Comparison of ENCODE assay signal across 1 cellular context in the genomic region with DNA sequence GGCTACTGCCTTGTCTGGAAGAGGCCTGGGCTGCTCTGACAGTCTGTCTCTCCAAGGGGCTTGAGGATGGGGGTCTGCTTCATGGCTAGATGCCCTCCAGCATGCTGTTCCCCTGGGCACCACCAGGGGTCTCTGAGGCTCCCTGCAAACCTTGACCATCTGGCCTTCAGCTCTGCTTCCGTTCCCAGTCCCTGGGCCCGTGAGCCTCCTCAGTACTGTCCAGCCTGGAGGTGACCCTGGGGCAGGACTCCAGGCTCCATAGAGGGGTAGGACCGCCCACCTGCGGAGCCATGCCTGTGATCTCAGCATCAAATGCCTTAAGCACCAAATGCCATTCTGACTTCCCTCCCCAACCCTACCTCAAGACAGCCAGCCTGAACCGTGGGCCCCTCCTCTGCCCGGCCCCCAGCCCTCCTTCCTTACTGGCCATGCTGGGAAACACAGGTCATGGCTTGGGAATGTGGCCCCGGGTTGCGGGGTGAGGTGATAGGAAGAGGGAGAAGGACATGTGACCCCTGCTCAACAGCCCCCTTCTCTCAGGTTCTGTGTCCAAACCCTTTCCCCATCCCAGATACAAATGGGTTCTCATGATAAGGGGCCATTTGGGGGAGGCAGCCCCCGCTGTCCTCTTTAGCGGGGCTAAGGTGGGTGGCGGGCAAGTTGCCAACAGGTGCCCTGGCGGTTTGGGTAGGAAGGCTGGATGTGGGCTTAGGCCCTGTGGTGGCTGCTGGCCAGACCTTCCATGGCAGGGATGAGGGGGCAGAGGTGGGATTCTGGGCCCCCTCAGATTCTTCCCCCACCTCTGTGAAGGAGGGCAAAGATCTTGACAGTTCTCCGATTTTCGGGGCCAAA.
A peak's percentile ranks its signal among the peaks of the same experiment; 100 is the strongest.
TF ChIP-seq lines count a peak whose summit lies in the region.

No MANE protein-coding gene starts in this region.

TF ChIP-seq in HepG2, 621 proteins besides CTCF, POLR2A, EP300 and RAD21 (continued from another document and continues in another):
- TF ChIP-seq, protein P1, sequence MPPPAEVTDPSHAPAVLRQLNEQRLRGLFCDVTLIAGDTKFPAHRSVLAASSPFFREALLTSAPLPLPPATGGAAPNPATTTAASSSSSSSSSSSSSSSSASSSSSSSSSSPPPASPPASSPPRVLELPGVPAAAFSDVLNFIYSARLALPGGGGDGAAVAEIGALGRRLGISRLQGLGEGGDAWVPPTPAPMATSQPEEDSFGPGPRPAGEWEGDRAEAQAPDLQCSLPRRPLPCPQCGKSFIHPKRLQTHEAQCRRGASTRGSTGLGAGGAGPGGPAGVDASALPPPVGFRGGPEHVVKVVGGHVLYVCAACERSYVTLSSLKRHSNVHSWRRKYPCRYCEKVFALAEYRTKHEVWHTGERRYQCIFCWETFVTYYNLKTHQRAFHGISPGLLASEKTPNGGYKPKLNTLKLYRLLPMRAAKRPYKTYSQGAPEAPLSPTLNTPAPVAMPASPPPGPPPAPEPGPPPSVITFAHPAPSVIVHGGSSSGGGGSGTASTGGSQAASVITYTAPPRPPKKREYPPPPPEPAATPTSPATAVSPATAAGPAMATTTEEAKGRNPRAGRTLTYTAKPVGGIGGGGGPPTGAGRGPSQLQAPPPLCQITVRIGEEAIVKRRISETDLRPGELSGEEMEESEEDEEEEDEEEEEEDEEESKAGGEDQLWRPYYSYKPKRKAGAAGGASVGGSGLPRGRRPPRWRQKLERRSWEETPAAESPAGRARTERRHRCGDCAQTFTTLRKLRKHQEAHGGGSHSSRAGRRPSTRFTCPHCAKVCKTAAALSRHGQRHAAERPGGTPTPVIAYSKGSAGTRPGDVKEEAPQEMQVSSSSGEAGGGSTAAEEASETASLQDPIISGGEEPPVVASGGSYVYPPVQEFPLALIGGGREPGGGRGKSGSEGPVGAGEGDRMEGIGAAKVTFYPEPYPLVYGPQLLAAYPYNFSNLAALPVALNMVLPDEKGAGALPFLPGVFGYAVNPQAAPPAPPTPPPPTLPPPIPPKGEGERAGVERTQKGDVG (CRISPR knock-in tag; IDR thresholded peaks at IDR 0.05; ENCODE audit: borderline replicate concordance), result no peak
- TF ChIP-seq, protein P2, sequence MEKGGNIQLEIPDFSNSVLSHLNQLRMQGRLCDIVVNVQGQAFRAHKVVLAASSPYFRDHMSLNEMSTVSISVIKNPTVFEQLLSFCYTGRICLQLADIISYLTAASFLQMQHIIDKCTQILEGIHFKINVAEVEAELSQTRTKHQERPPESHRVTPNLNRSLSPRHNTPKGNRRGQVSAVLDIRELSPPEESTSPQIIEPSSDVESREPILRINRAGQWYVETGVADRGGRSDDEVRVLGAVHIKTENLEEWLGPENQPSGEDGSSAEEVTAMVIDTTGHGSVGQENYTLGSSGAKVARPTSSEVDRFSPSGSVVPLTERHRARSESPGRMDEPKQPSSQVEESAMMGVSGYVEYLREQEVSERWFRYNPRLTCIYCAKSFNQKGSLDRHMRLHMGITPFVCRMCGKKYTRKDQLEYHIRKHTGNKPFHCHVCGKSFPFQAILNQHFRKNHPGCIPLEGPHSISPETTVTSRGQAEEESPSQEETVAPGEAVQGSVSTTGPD (CRISPR knock-in tag; IDR thresholded peaks at IDR 0.05), result no peak
- TF ChIP-seq ELF1 (CRISPR knock-in tag; IDR thresholded peaks at IDR 0.05) (0 out of 2 replicates have a peak, but pooled peaks have one; percentile 27), ZNF496 (CRISPR knock-in tag; IDR thresholded peaks at IDR 0.05; ENCODE audit: insufficient replicate concordance) (no peak), BRCA1 (CRISPR knock-in tag; IDR thresholded peaks at IDR 0.05) (no peak), ZNF225 (CRISPR knock-in tag; IDR thresholded peaks at IDR 0.05) (no peak), NAIF1 (CRISPR knock-in tag; IDR thresholded peaks at IDR 0.05; ENCODE audit: borderline replicate concordance) (no peak), RBM39 (IDR thresholded peaks at IDR 0.05; ENCODE audit: low read depth, low read length, poor library complexity, severe bottlenecking) (no peak), ZNF839 (CRISPR knock-in tag; IDR thresholded peaks at IDR 0.05; ENCODE audit: borderline replicate concordance) (no peak), ZNF572 (CRISPR knock-in tag; IDR thresholded peaks at IDR 0.05) (no peak), ZNF20 (CRISPR knock-in tag; IDR thresholded peaks at IDR 0.05) (no peak), ARHGAP35 (CRISPR knock-in tag; IDR thresholded peaks at IDR 0.05; ENCODE audit: borderline replicate concordance) (no peak), GTF3A (CRISPR knock-in tag; conservative IDR thresholded peaks at IDR 0.05) (no peak), NR2F6 (IDR thresholded peaks at IDR 0.05) (no peak), NR2F6 (CRISPR knock-in tag; IDR thresholded peaks at IDR 0.05) (peak; percentile 25; the same call in 1 of the 2 replicates), ZNF614 (CRISPR knock-in tag; IDR thresholded peaks at IDR 0.05; ENCODE audit: borderline replicate concordance) (no peak), ZIK1 (CRISPR knock-in tag; IDR thresholded peaks at IDR 0.05; ENCODE audit: borderline replicate concordance, low read depth) (no peak), ZNF530 (CRISPR knock-in tag; IDR thresholded peaks at IDR 0.05; ENCODE audit: low read depth) (no peak), ZNF547 (CRISPR knock-in tag; IDR thresholded peaks at IDR 0.05) (no peak), PHF21A (CRISPR knock-in tag; IDR thresholded peaks at IDR 0.05) (no peak), ETV5 (CRISPR knock-in tag; IDR thresholded peaks at IDR 0.05; ENCODE audit: borderline replicate concordance) (peak; percentile 76), TMF1 (CRISPR knock-in tag; IDR thresholded peaks at IDR 0.05; ENCODE audit: low read depth) (no peak), BCL6 (CRISPR knock-in tag; IDR thresholded peaks at IDR 0.05) (no peak), ZNF556 (CRISPR knock-in tag; IDR thresholded peaks at IDR 0.05; ENCODE audit: borderline replicate concordance) (no peak), SETDB1 (CRISPR knock-in tag; IDR thresholded peaks at IDR 0.05; ENCODE audit: borderline replicate concordance) (no peak), IRF2 (CRISPR knock-in tag; IDR thresholded peaks at IDR 0.05) (no peak)
- TF ChIP-seq, protein P3, sequence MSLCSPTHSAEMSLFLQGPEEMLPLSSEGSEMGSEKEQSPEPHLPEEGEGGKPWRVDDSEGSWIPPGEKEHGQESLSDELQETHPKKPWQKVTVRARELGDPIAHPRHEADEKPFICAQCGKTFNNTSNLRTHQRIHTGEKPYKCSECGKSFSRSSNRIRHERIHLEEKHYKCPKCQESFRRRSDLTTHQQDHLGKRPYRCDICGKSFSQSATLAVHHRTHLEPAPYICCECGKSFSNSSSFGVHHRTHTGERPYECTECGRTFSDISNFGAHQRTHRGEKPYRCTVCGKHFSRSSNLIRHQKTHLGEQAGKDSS (CRISPR knock-in tag; IDR thresholded peaks at IDR 0.05; ENCODE audit: borderline replicate concordance, low read depth), result 0 out of 2 replicates have a peak, but pooled peaks have one; percentile 56
- TF ChIP-seq, protein P4, sequence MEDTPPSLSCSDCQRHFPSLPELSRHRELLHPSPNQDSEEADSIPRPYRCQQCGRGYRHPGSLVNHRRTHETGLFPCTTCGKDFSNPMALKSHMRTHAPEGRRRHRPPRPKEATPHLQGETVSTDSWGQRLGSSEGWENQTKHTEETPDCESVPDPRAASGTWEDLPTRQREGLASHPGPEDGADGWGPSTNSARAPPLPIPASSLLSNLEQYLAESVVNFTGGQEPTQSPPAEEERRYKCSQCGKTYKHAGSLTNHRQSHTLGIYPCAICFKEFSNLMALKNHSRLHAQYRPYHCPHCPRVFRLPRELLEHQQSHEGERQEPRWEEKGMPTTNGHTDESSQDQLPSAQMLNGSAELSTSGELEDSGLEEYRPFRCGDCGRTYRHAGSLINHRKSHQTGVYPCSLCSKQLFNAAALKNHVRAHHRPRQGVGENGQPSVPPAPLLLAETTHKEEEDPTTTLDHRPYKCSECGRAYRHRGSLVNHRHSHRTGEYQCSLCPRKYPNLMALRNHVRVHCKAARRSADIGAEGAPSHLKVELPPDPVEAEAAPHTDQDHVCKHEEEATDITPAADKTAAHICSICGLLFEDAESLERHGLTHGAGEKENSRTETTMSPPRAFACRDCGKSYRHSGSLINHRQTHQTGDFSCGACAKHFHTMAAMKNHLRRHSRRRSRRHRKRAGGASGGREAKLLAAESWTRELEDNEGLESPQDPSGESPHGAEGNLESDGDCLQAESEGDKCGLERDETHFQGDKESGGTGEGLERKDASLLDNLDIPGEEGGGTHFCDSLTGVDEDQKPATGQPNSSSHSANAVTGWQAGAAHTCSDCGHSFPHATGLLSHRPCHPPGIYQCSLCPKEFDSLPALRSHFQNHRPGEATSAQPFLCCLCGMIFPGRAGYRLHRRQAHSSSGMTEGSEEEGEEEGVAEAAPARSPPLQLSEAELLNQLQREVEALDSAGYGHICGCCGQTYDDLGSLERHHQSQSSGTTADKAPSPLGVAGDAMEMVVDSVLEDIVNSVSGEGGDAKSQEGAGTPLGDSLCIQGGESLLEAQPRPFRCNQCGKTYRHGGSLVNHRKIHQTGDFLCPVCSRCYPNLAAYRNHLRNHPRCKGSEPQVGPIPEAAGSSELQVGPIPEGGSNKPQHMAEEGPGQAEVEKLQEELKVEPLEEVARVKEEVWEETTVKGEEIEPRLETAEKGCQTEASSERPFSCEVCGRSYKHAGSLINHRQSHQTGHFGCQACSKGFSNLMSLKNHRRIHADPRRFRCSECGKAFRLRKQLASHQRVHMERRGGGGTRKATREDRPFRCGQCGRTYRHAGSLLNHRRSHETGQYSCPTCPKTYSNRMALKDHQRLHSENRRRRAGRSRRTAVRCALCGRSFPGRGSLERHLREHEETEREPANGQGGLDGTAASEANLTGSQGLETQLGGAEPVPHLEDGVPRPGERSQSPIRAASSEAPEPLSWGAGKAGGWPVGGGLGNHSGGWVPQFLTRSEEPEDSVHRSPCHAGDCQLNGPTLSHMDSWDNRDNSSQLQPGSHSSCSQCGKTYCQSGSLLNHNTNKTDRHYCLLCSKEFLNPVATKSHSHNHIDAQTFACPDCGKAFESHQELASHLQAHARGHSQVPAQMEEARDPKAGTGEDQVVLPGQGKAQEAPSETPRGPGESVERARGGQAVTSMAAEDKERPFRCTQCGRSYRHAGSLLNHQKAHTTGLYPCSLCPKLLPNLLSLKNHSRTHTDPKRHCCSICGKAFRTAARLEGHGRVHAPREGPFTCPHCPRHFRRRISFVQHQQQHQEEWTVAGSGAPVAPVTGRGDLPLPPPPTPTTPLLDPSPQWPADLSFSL (CRISPR knock-in tag; IDR thresholded peaks at IDR 0.05), result no peak
- TF ChIP-seq, protein P5, sequence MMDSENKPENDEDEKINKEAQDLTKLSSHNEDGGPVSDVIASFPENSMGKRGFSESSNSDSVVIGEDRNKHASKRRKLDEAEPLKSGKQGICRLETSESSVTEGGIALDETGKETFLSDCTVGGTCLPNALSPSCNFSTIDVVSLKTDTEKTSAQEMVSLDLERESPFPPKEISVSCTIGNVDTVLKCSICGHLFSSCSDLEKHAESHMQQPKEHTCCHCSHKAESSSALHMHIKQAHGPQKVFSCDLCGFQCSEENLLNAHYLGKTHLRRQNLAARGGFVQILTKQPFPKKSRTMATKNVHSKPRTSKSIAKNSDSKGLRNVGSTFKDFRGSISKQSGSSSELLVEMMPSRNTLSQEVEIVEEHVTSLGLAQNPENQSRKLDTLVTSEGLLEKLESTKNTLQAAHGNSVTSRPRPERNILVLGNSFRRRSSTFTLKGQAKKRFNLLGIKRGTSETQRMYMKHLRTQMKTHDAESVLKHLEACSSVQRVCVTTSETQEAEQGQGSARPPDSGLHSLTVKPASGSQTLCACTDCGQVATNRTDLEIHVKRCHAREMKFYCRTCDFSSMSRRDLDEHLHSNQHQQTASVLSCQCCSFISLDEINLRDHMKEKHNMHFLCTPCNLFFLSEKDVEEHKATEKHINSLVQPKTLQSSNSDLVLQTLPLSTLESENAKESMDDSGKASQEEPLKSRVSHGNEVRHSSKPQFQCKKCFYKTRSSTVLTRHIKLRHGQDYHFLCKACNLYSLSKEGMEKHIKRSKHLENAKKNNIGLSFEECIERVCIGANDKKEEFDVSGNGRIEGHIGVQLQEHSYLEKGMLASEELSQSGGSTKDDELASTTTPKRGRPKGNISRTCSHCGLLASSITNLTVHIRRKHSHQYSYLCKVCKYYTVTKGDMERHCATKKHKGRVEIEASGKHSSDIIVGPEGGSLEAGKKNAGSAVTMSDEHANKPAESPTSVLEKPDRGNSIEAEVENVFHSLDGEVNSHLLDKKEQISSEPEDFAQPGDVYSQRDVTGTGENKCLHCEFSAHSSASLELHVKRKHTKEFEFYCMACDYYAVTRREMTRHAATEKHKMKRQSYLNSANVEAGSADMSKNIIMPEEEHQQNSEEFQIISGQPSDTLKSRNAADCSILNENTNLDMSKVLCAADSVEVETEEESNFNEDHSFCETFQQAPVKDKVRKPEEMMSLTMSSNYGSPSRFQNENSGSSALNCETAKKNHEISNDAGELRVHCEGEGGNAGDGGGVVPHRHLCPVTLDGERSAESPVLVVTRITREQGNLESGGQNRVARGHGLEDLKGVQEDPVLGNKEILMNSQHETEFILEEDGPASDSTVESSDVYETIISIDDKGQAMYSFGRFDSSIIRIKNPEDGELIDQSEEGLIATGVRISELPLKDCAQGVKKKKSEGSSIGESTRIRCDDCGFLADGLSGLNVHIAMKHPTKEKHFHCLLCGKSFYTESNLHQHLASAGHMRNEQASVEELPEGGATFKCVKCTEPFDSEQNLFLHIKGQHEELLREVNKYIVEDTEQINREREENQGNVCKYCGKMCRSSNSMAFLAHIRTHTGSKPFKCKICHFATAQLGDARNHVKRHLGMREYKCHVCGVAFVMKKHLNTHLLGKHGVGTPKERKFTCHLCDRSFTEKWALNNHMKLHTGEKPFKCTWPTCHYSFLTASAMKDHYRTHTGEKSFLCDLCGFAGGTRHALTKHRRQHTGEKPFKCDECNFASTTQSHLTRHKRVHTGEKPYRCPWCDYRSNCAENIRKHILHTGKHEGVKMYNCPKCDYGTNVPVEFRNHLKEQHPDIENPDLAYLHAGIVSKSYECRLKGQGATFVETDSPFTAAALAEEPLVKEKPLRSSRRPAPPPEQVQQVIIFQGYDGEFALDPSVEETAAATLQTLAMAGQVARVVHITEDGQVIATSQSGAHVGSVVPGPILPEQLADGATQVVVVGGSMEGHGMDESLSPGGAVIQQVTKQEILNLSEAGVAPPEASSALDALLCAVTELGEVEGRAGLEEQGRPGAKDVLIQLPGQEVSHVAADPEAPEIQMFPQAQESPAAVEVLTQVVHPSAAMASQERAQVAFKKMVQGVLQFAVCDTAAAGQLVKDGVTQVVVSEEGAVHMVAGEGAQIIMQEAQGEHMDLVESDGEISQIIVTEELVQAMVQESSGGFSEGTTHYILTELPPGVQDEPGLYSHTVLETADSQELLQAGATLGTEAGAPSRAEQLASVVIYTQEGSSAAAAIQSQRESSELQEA (CRISPR knock-in tag; IDR thresholded peaks at IDR 0.05; ENCODE audit: not compliant biosample characterization), result peak; percentile 40
- TF ChIP-seq, protein P6, sequence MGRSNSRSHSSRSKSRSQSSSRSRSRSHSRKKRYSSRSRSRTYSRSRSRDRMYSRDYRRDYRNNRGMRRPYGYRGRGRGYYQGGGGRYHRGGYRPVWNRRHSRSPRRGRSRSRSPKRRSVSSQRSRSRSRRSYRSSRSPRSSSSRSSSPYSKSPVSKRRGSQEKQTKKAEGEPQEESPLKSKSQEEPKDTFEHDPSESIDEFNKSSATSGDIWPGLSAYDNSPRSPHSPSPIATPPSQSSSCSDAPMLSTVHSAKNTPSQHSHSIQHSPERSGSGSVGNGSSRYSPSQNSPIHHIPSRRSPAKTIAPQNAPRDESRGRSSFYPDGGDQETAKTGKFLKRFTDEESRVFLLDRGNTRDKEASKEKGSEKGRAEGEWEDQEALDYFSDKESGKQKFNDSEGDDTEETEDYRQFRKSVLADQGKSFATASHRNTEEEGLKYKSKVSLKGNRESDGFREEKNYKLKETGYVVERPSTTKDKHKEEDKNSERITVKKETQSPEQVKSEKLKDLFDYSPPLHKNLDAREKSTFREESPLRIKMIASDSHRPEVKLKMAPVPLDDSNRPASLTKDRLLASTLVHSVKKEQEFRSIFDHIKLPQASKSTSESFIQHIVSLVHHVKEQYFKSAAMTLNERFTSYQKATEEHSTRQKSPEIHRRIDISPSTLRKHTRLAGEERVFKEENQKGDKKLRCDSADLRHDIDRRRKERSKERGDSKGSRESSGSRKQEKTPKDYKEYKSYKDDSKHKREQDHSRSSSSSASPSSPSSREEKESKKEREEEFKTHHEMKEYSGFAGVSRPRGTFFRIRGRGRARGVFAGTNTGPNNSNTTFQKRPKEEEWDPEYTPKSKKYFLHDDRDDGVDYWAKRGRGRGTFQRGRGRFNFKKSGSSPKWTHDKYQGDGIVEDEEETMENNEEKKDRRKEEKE (IDR thresholded peaks at IDR 0.05), result no peak
